In genomic region chr5:50725800-50726474, GRCh38 we compare ENCODE assay signal across 24 cellular contexts. TPM values are rescaled to one million over a fixed set of nuclear protein-coding genes. Genes with fewer than 3 reads are reported as not detected.
DNase-seq lines count a peak whose midpoint lies in the region; ATAC-seq, FAIRE-seq and TF ChIP-seq lines count a peak whose summit lies in the region.
"Had no signal": no experiment of that assay in that cellular context is flagged by ENCODE, and none has a peak within 500 bp of the region (broad histone marks: within the 10 kb centered on the region; RNA-seq: fewer than 3 reads in every experiment).

No MANE protein-coding gene starts in this region.

- FAIRE-seq in islet of Langerhans (lab: Jason Lieb, UNC) = peak; percentile 17
- FAIRE-seq: endometrium had no signal

- no peak overlapping the region for H3K27ac ChIP-seq in CD4-positive, alpha-beta T cell (ENCODE audit: low read depth, low read length)
- no peak overlapping the region for H3K27ac ChIP-seq in prostate gland
- H3K27ac ChIP-seq: ascending aorta, hepatocyte, thyroid gland had no signal

- POLR2A ChIA-PET in CD4-positive, alpha-beta T cell (lab: Charles Lee) = interaction anchor here (0.6 to 1.7 kb wide), 6 partner anchors 12 to 281 kb away, joined by 3 to 6 read pairs (median 4); no protein-coding TSS in a partner anchor
- POLR2A ChIA-PET in activated CD8-positive, alpha-beta T cell treated with anti-CD3 and anti-CD28 coated beads for 36 hours (lab: Charles Lee) = interaction anchor here (1.0 kb wide), 1 partner anchor 12 kb away, joined by 3 read pairs; no protein-coding TSS in a partner anchor

- H3K36me3 Mint-ChIP-seq in activated CD4-positive, alpha-beta T cell treated with anti-CD3 and anti-CD28 coated beads, Interleukin-2, amount 10 ng/mL, durations not matched to agents 24 days and 14 days (ENCODE audit: low read depth) = peaks cover 18% of the 10 kb centered on the region
- H3K36me3 Mint-ChIP-seq in CD4-positive, alpha-beta T cell (ENCODE audit: low read depth) = peaks cover 3% of the 10 kb centered on the region
- peaks cover 13% of the 10 kb centered on the region for H3K36me3 Mint-ChIP-seq in activated CD8-positive, alpha-beta T cell treated with anti-CD3 and anti-CD28 coated beads for 36 hours (ENCODE audit: low read depth)

- ATAC-seq in CD4-positive, alpha-beta T cell (ENCODE audit: poor library complexity) = peak; percentile 34
- ATAC-seq in activated CD8-positive, alpha-beta T cell treated with anti-CD3 and anti-CD28 coated beads for 36 hours = no peak
- ATAC-seq in HG03108 (IDR thresholded peaks at IDR 0.05; ENCODE audit: unreplicated experiment) = no peak
- no peak for ATAC-seq in GM21360 (IDR thresholded peaks at IDR 0.05; ENCODE audit: unreplicated experiment)
- ATAC-seq: PC-3 had no signal

- H3K4me1 Mint-ChIP-seq in activated CD4-positive, alpha-beta T cell treated with anti-CD3 and anti-CD28 coated beads, Interleukin-2, amount 10 ng/mL, durations not matched to agents 24 days and 14 days = peaks cover 20% of the 10 kb centered on the region
- H3K4me1 Mint-ChIP-seq in CD4-positive, alpha-beta T cell (ENCODE audit: low read depth) = peaks cover 78% of the 10 kb centered on the region
- H3K4me1 Mint-ChIP-seq in activated CD8-positive, alpha-beta T cell treated with anti-CD3 and anti-CD28 coated beads for 36 hours (ENCODE audit: low read depth) = peaks cover 74% of the 10 kb centered on the region

- no peak for TF ChIP-seq POLR2A in prostate gland (IDR thresholded peaks at IDR 0.05)

- CTCF ChIA-PET in CD4-positive, alpha-beta T cell (lab: Charles Lee) = interaction anchor here (0.7 to 2.0 kb wide), 5 partner anchors 9 to 285 kb away, joined by 3 to 7 read pairs (median 4); partner anchors contain the start of gene EMB
- CTCF ChIA-PET in activated CD8-positive, alpha-beta T cell treated with anti-CD3 and anti-CD28 coated beads for 36 hours (lab: Charles Lee) = interaction anchor here (0.9 to 2.1 kb wide), 7 partner anchors 9 to 285 kb away, joined by 3 to 6 read pairs (median 3); partner anchors contain the start of gene EMB

- no peak for TF ChIP-seq CTCF in CD4-positive, alpha-beta T cell (IDR thresholded peaks at IDR 0.05)
- no peak for TF ChIP-seq CTCF in activated CD8-positive, alpha-beta T cell treated with anti-CD3 and anti-CD28 coated beads for 36 hours (IDR thresholded peaks at IDR 0.05)
- no peak for TF ChIP-seq CTCF in prostate gland (IDR thresholded peaks at IDR 0.05)

- H3K4me1 ChIP-seq in prostate gland (replicated peaks) = no peaks in the 10 kb centered on the region

- intact Hi-C loops in activated CD4-positive, alpha-beta T cell treated with anti-CD3 and anti-CD28 coated beads, Interleukin-2, amount 10 ng/mL, durations not matched to agents 24 days and 14 days (cut with micrococcal nuclease) = loop anchor here (2.0 kb wide), 1 partner anchor 15 kb away; no protein-coding TSS in a partner anchor
- intact Hi-C loops in CD4-positive, alpha-beta T cell (cut with DNase I, micrococcal nuclease) = loop anchor here in 1 of 2 experiments (2.0 kb wide), 1 partner anchor 13 kb away; no protein-coding TSS in a partner anchor
- intact Hi-C loops in activated CD8-positive, alpha-beta T cell treated with anti-CD3 and anti-CD28 coated beads for 36 hours (cut with micrococcal nuclease) = no loop called here
- intact Hi-C loops in prostate gland (cut with DNase I) = no loop called here

- WGBS in prostate gland = 79% methylated on average over 7 of the region's 7 CpGs

- no peak for DNase-seq in activated CD4-positive, alpha-beta T cell treated with anti-CD3 and anti-CD28 coated beads, Interleukin-2, amount 10 ng/mL, durations not matched to agents 24 days and 14 days
- DNase-seq in activated CD4-positive, alpha-beta T cell treated with anti-CD3 and anti-CD28 coated beads for 4 hours = no peak
- no peak for DNase-seq in CD4-positive, alpha-beta T cell
- no peak for DNase-seq in activated CD8-positive, alpha-beta T cell treated with anti-CD3 and anti-CD28 coated beads for 36 hours
- DNase-seq in prostate gland (ENCODE audit: low spot score) = no peak
- DNase-seq: 8988T; CD4-positive, CD25-positive, alpha-beta regulatory T cell; DMS153; IMR-90; NCI-H1105; NCI-H1930; NCI-H526; NK-92 treated with Interleukin-12 subunit alpha and Interleukin-12 subunit beta, amount 100 ng/mL, for 24 hours; PC-3; stomach; thyroid gland had no signal

- H3K9me3 Mint-ChIP-seq in activated CD4-positive, alpha-beta T cell treated with anti-CD3 and anti-CD28 coated beads, Interleukin-2, amount 10 ng/mL, durations not matched to agents 24 days and 14 days = peaks cover 6% of the 10 kb centered on the region
- H3K9me3 Mint-ChIP-seq in CD4-positive, alpha-beta T cell = no peaks in the 10 kb centered on the region
- peaks cover 6% of the 10 kb centered on the region for H3K9me3 Mint-ChIP-seq in activated CD8-positive, alpha-beta T cell treated with anti-CD3 and anti-CD28 coated beads for 36 hours
- H3K9me3 Mint-ChIP-seq: memory B cell had no signal

- no peaks in the 10 kb centered on the region for H3K36me3 ChIP-seq in prostate gland
- H3K36me3 ChIP-seq: ascending aorta, stomach, thyroid gland had no signal

- no peak overlapping the region for H3K4me3 ChIP-seq in prostate gland
- H3K4me3 ChIP-seq: ascending aorta, hepatocyte, stomach, thyroid gland had no signal

- H3K9me3 ChIP-seq in CD4-positive, alpha-beta T cell (ENCODE audit: control insufficient read depth, low read length) = no peaks in the 10 kb centered on the region
- no peaks in the 10 kb centered on the region for H3K9me3 ChIP-seq in prostate gland
- H3K9me3 ChIP-seq: ascending aorta, stomach, thyroid gland had no signal

- no peaks in the 10 kb centered on the region for H3K27me3 Mint-ChIP-seq in activated CD4-positive, alpha-beta T cell treated with anti-CD3 and anti-CD28 coated beads, Interleukin-2, amount 10 ng/mL, durations not matched to agents 24 days and 14 days
- H3K27me3 Mint-ChIP-seq in CD4-positive, alpha-beta T cell = no peaks in the 10 kb centered on the region
- no peaks in the 10 kb centered on the region for H3K27me3 Mint-ChIP-seq in activated CD8-positive, alpha-beta T cell treated with anti-CD3 and anti-CD28 coated beads for 36 hours
- H3K27me3 Mint-ChIP-seq: CD4-positive, CD25-positive, alpha-beta regulatory T cell; memory B cell had no signal

- H3K27ac Mint-ChIP-seq in activated CD4-positive, alpha-beta T cell treated with anti-CD3 and anti-CD28 coated beads, Interleukin-2, amount 10 ng/mL, durations not matched to agents 24 days and 14 days = peak overlapping the region; percentile 74
- H3K27ac Mint-ChIP-seq in CD4-positive, alpha-beta T cell = peak overlapping the region; percentile 70
- H3K27ac Mint-ChIP-seq in activated CD8-positive, alpha-beta T cell treated with anti-CD3 and anti-CD28 coated beads for 36 hours = peak overlapping the region; percentile 93
- H3K27ac Mint-ChIP-seq: T-helper 2 cell treated with Interferon-gamma antibody and Interleukin-4, amounts not matched to agents 5 μg/mL and 100 μg/mL, for 36 hours had no signal

- H3K27me3 ChIP-seq in CD4-positive, alpha-beta T cell (ENCODE audit: control insufficient read depth, insufficient read depth, low read length) = no peaks in the 10 kb centered on the region
- no peaks in the 10 kb centered on the region for H3K27me3 ChIP-seq in prostate gland (replicated peaks; ENCODE audit: insufficient read depth)
- H3K27me3 ChIP-seq: ascending aorta, hepatocyte, stomach, thyroid gland had no signal

- H3K4me3 Mint-ChIP-seq in activated CD4-positive, alpha-beta T cell treated with anti-CD3 and anti-CD28 coated beads, Interleukin-2, amount 10 ng/mL, durations not matched to agents 24 days and 14 days = no peak overlapping the region
- peak overlapping the region; percentile 20 for H3K4me3 Mint-ChIP-seq in CD4-positive, alpha-beta T cell
- H3K4me3 Mint-ChIP-seq in activated CD8-positive, alpha-beta T cell treated with anti-CD3 and anti-CD28 coated beads for 36 hours = peak overlapping the region; percentile 51
- H3K4me3 Mint-ChIP-seq: memory B cell had no signal

RNA-seq across cellular contexts. Expression of gene PARP8, which starts 59.5 kb away (rescaled TPM):
- 20.9 and 22.5 TPM in 2 replicates for total RNA-seq in activated CD4-positive, alpha-beta T cell treated with anti-CD3 and anti-CD28 coated beads, Interleukin-2, amount 10 ng/mL, durations not matched to agents 24 days and 14 days
- total RNA-seq in CD4-positive, alpha-beta T cell = 100 to 1,000 TPM; 181 to 200 TPM
- total RNA-seq in activated CD8-positive, alpha-beta T cell treated with anti-CD3 and anti-CD28 coated beads for 36 hours = 10 to 100 TPM; 42.9 to 48.3 TPM
- total RNA-seq in prostate gland = 10 to 100 TPM; 21.8 TPM
